Comparison of ENCODE assay signal across 18 cellular contexts in genomic region chr13:91111476-91112190, GRCh38.
DNase-seq lines count a peak whose midpoint lies in the region; ATAC-seq, FAIRE-seq and TF ChIP-seq lines count a peak whose summit lies in the region.
"Had no signal": no experiment of that assay in that cellular context is flagged by ENCODE, and none has a peak within 500 bp of the region (broad histone marks: within the 10 kb centered on the region; RNA-seq: fewer than 3 reads in every experiment).

No MANE protein-coding gene starts in this region.

- H3K4me2 ChIP-seq in K562 (ENCODE audit: insufficient read depth, low read length), result no peak overlapping the region

- POLR2A ChIA-PET in K562 (lab: Yijun Ruan, JAX), result no interaction called here

- H3K9ac ChIP-seq in K562 (ENCODE audit: insufficient read depth in 1 of 2, low read depth in 2 of 2, low read length in 2 of 2), result no peak overlapping the region

- TF ChIP-seq CTCF in K562 (IDR thresholded peaks at IDR 0.05 in 2 of 3, conservative IDR thresholded peaks at IDR 0.05 in 1 of 3; ENCODE audit: insufficient read depth in 2 of 3, low read depth in 1 of 3, low read length in 3 of 3) (no peak), adrenal gland (IDR thresholded peaks at IDR 0.05) (no peak)

- TF ChIP-seq POLR2A in K562 (conservative IDR thresholded peaks at IDR 0.05) (no peak), adrenal gland (IDR thresholded peaks at IDR 0.05) (no peak)

- intact Hi-C loops in K562 (cut with micrococcal nuclease), result no loop called here
- intact Hi-C loops in cardiac septum (cut with DNase I), result no loop called here
- intact Hi-C loops in adrenal gland (cut with DNase I), result no loop called here

- FAIRE-seq in K562 (lab: Jason Lieb, UNC), result no peak
- FAIRE-seq: A204.1, H54 had no signal

- no TSS peak for BruUV-seq in K562 (replicated peaks; lab: Mats Ljungman, UMichigan)

- no peak for ATAC-seq in K562
- no peak for ATAC-seq in HG02938 (IDR thresholded peaks at IDR 0.05; ENCODE audit: unreplicated experiment)
- no peak for ATAC-seq in GM19463 (IDR thresholded peaks at IDR 0.05; ENCODE audit: unreplicated experiment)
- ATAC-seq: Right ventricle myocardium inferior had no signal

- H3K27ac ChIP-seq in K562 (ENCODE audit: extremely low read depth, low read depth, low read length), result no peak overlapping the region
- no peak overlapping the region for H3K27ac ChIP-seq in adrenal gland

- DNase-seq in ACHN (peak; percentile 54), K562 (ENCODE audit: extremely low read depth in 1 of 4, low spot score in 3 of 4) (no peak), kidney tubule cell (ENCODE audit: low spot score) (peak; percentile 76), cardiac septum (ENCODE audit: low spot score) (no peak), adrenal gland (no peak)
- DNase-seq: COR-L47, DND-41, GDM1, MV-4-11, NCI-H1436 treated with DMSO at 0.1 percent for 48 hours, NCI-H2227 treated with DMSO at 0.1 percent for 48 hours, NCI-H526 treated with DMSO at 0.1 percent for 48 hours had no signal

- no peak for TF ChIP-seq EP300 in Ishikawa (IDR thresholded peaks at IDR 0.05; ENCODE audit: borderline replicate concordance)
- TF ChIP-seq EP300 in K562 (IDR thresholded peaks at IDR 0.05; ENCODE audit: low read length), result no peak

- H2AFZ ChIP-seq in K562 (ENCODE audit: low read depth, low read length), result no peak overlapping the region

- no peaks in the 10 kb centered on the region for H3K9me1 ChIP-seq in K562 (ENCODE audit: control insufficient read depth, insufficient read depth, low read length)

- no peaks in the 10 kb centered on the region for H3K79me2 ChIP-seq in K562 (ENCODE audit: control insufficient read depth, insufficient read depth, low read length)

- CTCF ChIA-PET in K562 (lab: Yijun Ruan, JAX; ENCODE audit: low intra/inter-chr PET ratio), result interaction anchor here (0.7 kb wide), 1 partner anchor 379 kb away, joined by 3 read pairs; no protein-coding TSS in a partner anchor

- H3K4me3 ChIP-seq in K562 (no peak overlapping the region), adrenal gland (no peak overlapping the region)

- H3K4me1 ChIP-seq in K562 (replicated peaks in 1 of 2; ENCODE audit: control insufficient read depth in 2 of 2, insufficient read depth in 2 of 2, low read length in 2 of 2) (no peaks in the 10 kb centered on the region), adrenal gland (replicated peaks in 1 of 2) (no peaks in the 10 kb centered on the region)

- in situ Hi-C loops in ACHN (cut with HindIII; ENCODE audit: low pct_ligation_motif_present, low pct_unique_long_range_greater_than_20kb, low sequenced_read_pairs) (no loop called here), K562 (cut with MboI) (no loop called here)

- H3K36me3 ChIP-seq in K562 (ENCODE audit: control insufficient read depth, insufficient read depth, low read length) (no peaks in the 10 kb centered on the region), adrenal gland (replicated peaks in 1 of 2) (no peaks in the 10 kb centered on the region)

- no peaks in the 10 kb centered on the region; the same call in 1 of the 2 replicates for H3K9me3 ChIP-seq in K562 (replicated peaks; ENCODE audit: control insufficient read depth, insufficient read depth, low read depth, low read length)
- H3K9me3 ChIP-seq in adrenal gland (replicated peaks in 1 of 3), result no peaks in the 10 kb centered on the region

- 2% methylated on average over 6 of the region's 6 CpGs for WGBS in K562 (ENCODE audit: insufficient coverage, low coverage, missing lambda C conversion rate)
- 60 to 72% (median 66%) methylated on average over 6 of the region's 6 CpGs for WGBS in adrenal gland, 4 donors

- no peaks in the 10 kb centered on the region for H3K27me3 ChIP-seq in K562 (ENCODE audit: control insufficient read depth in 2 of 2, insufficient read depth in 2 of 2, low read length in 2 of 2)
- no peaks in the 10 kb centered on the region for H3K27me3 ChIP-seq in adrenal gland

- H4K20me1 ChIP-seq in K562 (replicated peaks; ENCODE audit: control insufficient read depth, insufficient read depth, low read length), result no peaks in the 10 kb centered on the region

- TF ChIP-seq RAD21 in Ishikawa (IDR thresholded peaks at IDR 0.05; ENCODE audit: low read depth) (peak; percentile 46; the same call in 1 of the 2 replicates), K562 (CRISPR knock-in tag; conservative IDR thresholded peaks at IDR 0.05 in 1 of 2, IDR thresholded peaks at IDR 0.05 in 1 of 2) (no peak)

TF ChIP-seq in Ishikawa, 13 proteins besides CTCF, POLR2A, EP300 and RAD21:
- TF ChIP-seq TEAD4 (IDR thresholded peaks at IDR 0.05) (peak; percentile 18; the same call in 1 of the 2 replicates), MAX (IDR thresholded peaks at IDR 0.05) (no peak), CEBPB (IDR thresholded peaks at IDR 0.05) (no peak)

TF ChIP-seq in K562, 482 proteins besides CTCF, POLR2A, EP300 and RAD21:
- TF ChIP-seq DEAF1 (CRISPR knock-in tag; IDR thresholded peaks at IDR 0.05) (0 out of 2 replicates have a peak, but pooled peaks have one; percentile 22), MLX (CRISPR knock-in tag; conservative IDR thresholded peaks at IDR 0.05) (0 out of 4 replicates have a peak, but pooled peaks of 1 of the 2 experiments have one; percentile 78), LCOR (CRISPR knock-in tag; IDR thresholded peaks at IDR 0.05) (no peak)

Comparison
In these comparisons a context has a peak if more than half of its experiments do, and no peak if none do; other contexts are left out.
1. DNase-seq: peak in ACHN (single experiment) and kidney tubule cell (single experiment); none in K562 (0 of 4), cardiac septum (single experiment) and adrenal gland (0 of 7).